Comparison of ENCODE assay signal across 14 cellular contexts in the genomic region with DNA sequence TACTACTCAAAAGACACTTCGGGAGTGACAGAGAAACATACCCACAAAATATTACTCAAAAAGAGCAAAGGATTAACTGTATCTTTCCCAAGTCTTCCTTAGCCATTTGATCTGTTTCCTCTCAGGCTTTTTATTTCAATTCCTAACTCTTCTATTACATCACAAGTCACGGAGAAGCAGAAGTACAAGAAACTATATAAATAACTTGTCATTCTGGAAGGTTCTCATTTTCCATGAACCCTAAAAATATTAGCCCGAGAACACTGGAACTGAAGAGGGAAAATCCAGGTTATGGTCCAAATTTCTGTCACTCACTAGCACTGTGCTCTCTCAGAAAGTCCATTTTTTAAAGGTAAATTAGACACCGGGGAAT.
DNase-seq lines count a peak whose midpoint lies in the region; ATAC-seq and TF ChIP-seq lines count a peak whose summit lies in the region.
"Had no signal": no experiment of that assay in that cellular context is flagged by ENCODE, and none has a peak within 500 bp of the region (broad histone marks: within the 10 kb centered on the region; RNA-seq: fewer than 3 reads in every experiment).

No MANE protein-coding gene starts in this region.

- no peak for TF ChIP-seq CTCF in heart right ventricle (IDR thresholded peaks at IDR 0.05)
- no peak for TF ChIP-seq CTCF in esophagus muscularis mucosa (IDR thresholded peaks at IDR 0.05)
- no peak for TF ChIP-seq CTCF in prostate gland (IDR thresholded peaks at IDR 0.05)
- TF ChIP-seq CTCF in uterus (IDR thresholded peaks at IDR 0.05), result no peak

- H3K27ac ChIP-seq in heart right ventricle, result peak overlapping the region in 7 of 10 donors; percentile 38 to 72 (median 55)
- H3K27ac ChIP-seq in esophagus muscularis mucosa (replicated peaks in 1 of 4), result peak overlapping the region; percentile 79 to 87 (median 83)
- peak overlapping the region; percentile 42 to 61 for H3K27ac ChIP-seq in prostate gland
- H3K27ac ChIP-seq in uterus, result peak overlapping the region; percentile 69 to 76

- H3K4me3 ChIP-seq in heart right ventricle, result no peak overlapping the region
- peak overlapping the region in 1 of 4 donors; percentile 9 for H3K4me3 ChIP-seq in esophagus muscularis mucosa
- no peak overlapping the region for H3K4me3 ChIP-seq in prostate gland
- no peak overlapping the region for H3K4me3 ChIP-seq in uterus

- H3K36me3 ChIP-seq in heart right ventricle (peaks cover 0 to 28% (median 0%) of the 10 kb centered on the region in 9 donors), esophagus muscularis mucosa (peaks cover 0 to 18% (median 7%) of the 10 kb centered on the region in 4 donors), prostate gland (no peaks in the 10 kb centered on the region), uterus (no peaks in the 10 kb centered on the region)

- 50 to 65% methylated on average over 4 of the region's 4 CpGs for WGBS in heart right ventricle, 2 donors
- WGBS in esophagus muscularis mucosa, result 29% methylated on average over 4 of the region's 4 CpGs
- 27% methylated on average over 4 of the region's 4 CpGs for WGBS in prostate gland

- no peak for TF ChIP-seq EP300 in esophagus muscularis mucosa (IDR thresholded peaks at IDR 0.05)

- H3K9me3 ChIP-seq in heart right ventricle (no peaks in the 10 kb centered on the region), esophagus muscularis mucosa (no peaks in the 10 kb centered on the region), prostate gland (no peaks in the 10 kb centered on the region), uterus (no peaks in the 10 kb centered on the region)

- H3K27me3 ChIP-seq in heart right ventricle (no peaks in the 10 kb centered on the region), esophagus muscularis mucosa (no peaks in the 10 kb centered on the region), prostate gland (replicated peaks; ENCODE audit: insufficient read depth) (no peaks in the 10 kb centered on the region), uterus (no peaks in the 10 kb centered on the region)

- intact Hi-C loops in heart right ventricle (cut with DNase I) (loop anchor here in 5 of 10 donors (5.0 to 10.0 kb wide), 7 partner anchors 42 to 470 kb away; no protein-coding TSS in a partner anchor), Right ventricle myocardium inferior (cut with DNase I) (loop anchor here (5.0 to 10.0 kb wide), 3 partner anchors 108 to 458 kb away; no protein-coding TSS in a partner anchor), esophagus muscularis mucosa (cut with DNase I) (loop anchor here (5.0 kb wide), 1 partner anchor 108 kb away; no protein-coding TSS in a partner anchor), prostate gland (cut with DNase I) (loop anchor here (5.0 to 10.0 kb wide), 2 partner anchors 108 to 180 kb away; no protein-coding TSS in a partner anchor), uterus (cut with DNase I; ENCODE audit: low total_unique reads) (no loop called here)

- ATAC-seq in heart right ventricle, result no peak
- ATAC-seq in Right ventricle myocardium inferior, result no peak

- DNase-seq in heart right ventricle (no peak), Right ventricle myocardium inferior (ENCODE audit: missing footprints) (no peak), esophagus muscularis mucosa (ENCODE audit: extremely low spot score) (no peak), prostate gland (ENCODE audit: low spot score) (no peak), uterus (no peak), activated gamma-delta T cell treated with Interleukin-2 at 50 U/mL for 16 hours (no peak), CD1c-positive myeloid dendritic cell (ENCODE audit: extremely low spot score) (no peak), NCI-H1048 (lab: John Stamatoyannopoulos, UW) (no peak)
- DNase-seq: CD4-positive, CD25-positive, alpha-beta regulatory T cell; HCEC 1CT; Karpas-422; NCI-H1092; NCI-H1694 treated with DMSO at 0.1 percent for 48 hours; NCI-H446 had no signal

- H3K4me1 ChIP-seq in heart right ventricle, result peaks cover 7 to 82% (median 56%) of the 10 kb centered on the region in 9 donors
- H3K4me1 ChIP-seq in esophagus muscularis mucosa, result peaks cover 49 to 84% (median 72%) of the 10 kb centered on the region in 4 donors
- H3K4me1 ChIP-seq in prostate gland (replicated peaks), result peaks cover 20% of the 10 kb centered on the region
- H3K4me1 ChIP-seq in uterus, result no peaks in the 10 kb centered on the region

- TF ChIP-seq POLR2A in esophagus muscularis mucosa (IDR thresholded peaks at IDR 0.05; ENCODE audit: low read depth) (no peak), prostate gland (IDR thresholded peaks at IDR 0.05) (no peak), uterus (IDR thresholded peaks at IDR 0.05) (no peak)
